ENCODE assay signal across 15 cellular contexts in the genomic region with DNA sequence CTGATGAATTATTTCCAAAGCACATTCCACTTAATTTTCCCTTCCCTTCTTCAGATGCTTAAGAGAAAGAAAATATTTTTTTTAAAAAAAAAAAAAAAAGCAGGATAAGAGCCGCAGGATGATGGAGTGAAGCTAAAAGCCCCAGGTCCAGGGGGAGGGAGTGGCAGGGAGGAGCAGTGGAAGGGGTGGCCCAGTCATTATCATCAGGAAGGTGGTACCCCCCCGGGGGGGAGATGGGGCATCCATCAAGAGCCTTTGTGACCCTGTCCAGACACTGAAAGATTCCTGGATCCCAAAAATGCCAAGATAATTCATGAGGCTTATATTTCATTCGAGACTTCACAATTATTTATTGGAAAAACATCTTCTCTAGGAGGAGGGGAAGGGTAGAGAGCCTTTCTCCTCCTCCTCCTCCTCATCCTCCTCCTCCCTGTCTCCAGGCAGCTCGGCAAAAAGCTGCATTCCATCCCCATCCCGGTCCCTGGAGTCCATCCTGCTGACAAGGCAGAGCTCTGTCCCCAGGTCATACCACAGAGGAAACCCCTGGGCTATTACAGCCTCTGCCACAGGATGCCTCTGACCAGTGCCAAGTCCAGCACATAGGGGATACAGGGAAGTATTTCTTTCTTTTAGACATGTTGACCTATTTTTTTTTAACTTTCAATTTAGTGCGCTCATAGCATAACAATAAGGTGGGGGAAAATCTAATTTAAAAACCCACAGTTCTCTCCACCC.
DNase-seq lines count a peak whose midpoint lies in the region; ATAC-seq and TF ChIP-seq lines count a peak whose summit lies in the region.
"Had no signal": no experiment of that assay in that cellular context is flagged by ENCODE, and none has a peak within 500 bp of the region (broad histone marks: within the 10 kb centered on the region; RNA-seq: fewer than 3 reads in every experiment).

No MANE protein-coding gene starts in this region.

- H3K27me3 ChIP-seq in gastroesophageal sphincter = peaks cover 15% of the 10 kb centered on the region
- H3K27me3 ChIP-seq in transverse colon = no peaks in the 10 kb centered on the region
- H3K27me3 ChIP-seq: tibial nerve had no signal

- 31% methylated on average over 5 to 6 of the region's 6 CpGs for WGBS in gastroesophageal sphincter (ENCODE audit: low coverage in 1 of 2), 2 donors
- 45 to 47% methylated on average over 6 of the region's 6 CpGs for WGBS in transverse colon (ENCODE audit: low coverage in 1 of 2), 2 donors

- H3K36me3 ChIP-seq in gastroesophageal sphincter (no peaks in the 10 kb centered on the region), transverse colon (no peaks in the 10 kb centered on the region)
- H3K36me3 ChIP-seq: tibial nerve had no signal

- H3K27ac ChIP-seq in gastroesophageal sphincter (peak overlapping the region in 3 of 4 donors; percentile 33 to 67 (median 57)), transverse colon (peak overlapping the region in 3 of 4 donors; percentile 7 to 68 (median 29))

- H3K9me3 ChIP-seq in gastroesophageal sphincter (peaks cover 0 to 8% (median 0%) of the 10 kb centered on the region in 3 donors), transverse colon (no peaks in the 10 kb centered on the region)

- intact Hi-C loops in transverse colon (cut with DNase I; ENCODE audit: low total_unique reads) = loop anchor here (10.0 kb wide), 1 partner anchor 128 kb away; the partner anchor contains the start of gene TWIST2

- H3K4me3 ChIP-seq in gastroesophageal sphincter = no peak overlapping the region
- H3K4me3 ChIP-seq in transverse colon = no peak overlapping the region
- H3K4me3 ChIP-seq: tibial nerve had no signal

- TF ChIP-seq EP300 in gastroesophageal sphincter (IDR thresholded peaks at IDR 0.05) (no peak), transverse colon (IDR thresholded peaks at IDR 0.05; ENCODE audit: low read depth) (no peak)

- TF ChIP-seq POLR2A in gastroesophageal sphincter (IDR thresholded peaks at IDR 0.05) (no peak), transverse colon (IDR thresholded peaks at IDR 0.05) (no peak)

- in situ Hi-C loops in transverse colon (cut with MboI; ENCODE audit: low pct_ligation_motif_present in 1 of 4, low pct_unique_long_range_greater_than_20kb in 1 of 4, low sequenced_read_pairs in 3 of 4) = no loop called here

- H3K4me1 ChIP-seq in gastroesophageal sphincter (peaks cover 0 to 32% (median 5%) of the 10 kb centered on the region in 3 donors), transverse colon (peaks cover 0 to 8% (median 3%) of the 10 kb centered on the region in 4 donors)

- peak; percentile 29 for DNase-seq in HCEC 1CT
- DNase-seq in astrocyte of the hippocampus (ENCODE audit: low read depth, low spot score) = peak; percentile 25
- DNase-seq in transverse colon = no peak
- no peak for DNase-seq in HK-2 (ENCODE audit: unreplicated experiment)
- no peak for DNase-seq in NCI-H774 (lab: John Stamatoyannopoulos, UW)
- DNase-seq in activated naive CD4-positive, alpha-beta T cell (lab: John Stamatoyannopoulos, UW) = no peak
- DNase-seq: activated CD4-positive, CD25-positive, alpha-beta regulatory T cell; activated CD8-positive, alpha-beta memory T cell treated with anti-CD3 and anti-CD28 coated beads, Interleukin-2, amount 10 ng/mL, durations not matched to agents 7 days and 5 days; activated naive CD4-positive, alpha-beta T cell treated with anti-CD3 and anti-CD28 coated beads for 36 hours; GDM1; KBM-7; NCI-H1417 treated with DMSO at 0.1 percent for 48 hours had no signal

- ATAC-seq in gastroesophageal sphincter = no peak
- ATAC-seq: activated CD8-positive, alpha-beta memory T cell treated with anti-CD3 and anti-CD28 coated beads, Interleukin-2, amount 10 ng/mL, durations not matched to agents 7 days and 5 days; natural killer cell treated with Interleukin-12 subunit alpha and Interleukin-12 subunit beta and Interleukin-15 and Interleukin-18, amount 100 ng/mL, for 72 hours had no signal

- no peak for TF ChIP-seq CTCF in gastroesophageal sphincter (IDR thresholded peaks at IDR 0.05)
- TF ChIP-seq CTCF in transverse colon (IDR thresholded peaks at IDR 0.05) = no peak

Comparison
In these comparisons a context has a peak if more than half of its experiments do, and no peak if none do; other contexts are left out.
1. DNase-seq: peak in HCEC 1CT (single experiment) and astrocyte of the hippocampus (single experiment); none in transverse colon (single experiment), HK-2 (single experiment), NCI-H774 (single experiment) and activated naive CD4-positive, alpha-beta T cell (0 of 4).